15 cellular contexts compared by ENCODE assay signal in the genomic region with DNA sequence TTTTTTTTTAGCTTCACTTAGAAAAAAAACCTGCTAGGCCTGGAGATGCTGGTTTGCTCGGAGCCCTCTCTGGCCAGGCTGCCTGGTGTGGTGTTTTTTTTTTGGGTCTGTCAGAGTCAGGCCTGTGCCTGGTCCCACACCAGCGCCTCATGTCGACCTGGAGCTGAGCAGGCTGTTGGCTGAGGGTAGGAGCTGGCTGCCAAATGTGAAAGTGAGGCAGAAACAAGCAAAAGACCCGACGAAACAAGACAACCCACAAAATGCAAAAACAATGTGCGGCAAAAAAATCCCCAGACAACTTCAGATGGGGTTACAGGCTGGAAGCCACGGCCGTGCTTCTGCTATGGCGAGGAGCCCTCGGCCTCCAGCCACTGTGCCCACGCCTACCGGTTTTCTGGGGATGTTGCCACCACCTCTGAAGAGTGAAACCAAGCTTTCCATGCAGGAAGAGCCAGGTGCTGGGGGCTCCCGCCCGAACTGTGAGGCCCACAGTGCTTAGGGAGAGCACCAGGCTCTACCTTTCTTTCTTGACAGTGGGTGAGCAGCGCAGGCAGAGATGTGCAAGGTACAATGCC.
"Had no signal": no experiment of that assay in that cellular context is flagged by ENCODE, and none has a peak within 500 bp of the region (broad histone marks: within the 10 kb centered on the region; RNA-seq: fewer than 3 reads in every experiment).

No MANE protein-coding gene starts in this region.

- H3K4me1 ChIP-seq: adrenal gland, right lobe of liver, spleen had no signal

- ATAC-seq: mucosa of descending colon; naive thymus-derived CD8-positive, alpha-beta T cell; psoas muscle; right lobe of liver had no signal

- H3K4me3 ChIP-seq: adrenal gland, mucosa of descending colon, psoas muscle, right lobe of liver, spleen, stomach, thoracic aorta had no signal

- DNase-seq: activated CD4-positive, alpha-beta T cell treated with anti-CD3 and anti-CD28 coated beads for 1 hour; activated CD4-positive, alpha-beta T cell treated with anti-CD3 and anti-CD28 coated beads, Interleukin-2, amount 50 U/mL, for 48 hours; activated CD8-positive, alpha-beta memory T cell treated with anti-CD3 and anti-CD28 coated beads, Interleukin-2, amount 50 U/mL, for 48 hours; activated naive CD4-positive, alpha-beta T cell treated with anti-CD3 and anti-CD28 coated beads for 36 hours; adrenal gland; effector memory CD4-positive, alpha-beta T cell; mucosa of descending colon; naive thymus-derived CD8-positive, alpha-beta T cell; psoas muscle; right lobe of liver; spleen; stomach; T-helper 9 cell had no signal

- H3K4me3 Mint-ChIP-seq: activated naive CD4-positive, alpha-beta T cell treated with anti-CD3 and anti-CD28 coated beads for 36 hours; naive thymus-derived CD8-positive, alpha-beta T cell had no signal

- H3K27me3 Mint-ChIP-seq: naive thymus-derived CD8-positive, alpha-beta T cell had no signal

- H3K9me3 Mint-ChIP-seq: activated naive CD4-positive, alpha-beta T cell treated with anti-CD3 and anti-CD28 coated beads for 36 hours; naive thymus-derived CD8-positive, alpha-beta T cell had no signal

- H3K9me3 ChIP-seq: adrenal gland, mucosa of descending colon, neutrophil, psoas muscle, right lobe of liver, spleen, stomach, thoracic aorta had no signal

- H3K27me3 ChIP-seq: adrenal gland, neutrophil, right lobe of liver, spleen, stomach had no signal

- H3K27ac ChIP-seq: adrenal gland, neutrophil, psoas muscle, right lobe of liver, spleen, stomach, thoracic aorta had no signal

- H3K27ac Mint-ChIP-seq: activated naive CD4-positive, alpha-beta T cell treated with anti-CD3 and anti-CD28 coated beads for 36 hours had no signal
